ENCODE assay signal across 1 cellular context in the genomic region with DNA sequence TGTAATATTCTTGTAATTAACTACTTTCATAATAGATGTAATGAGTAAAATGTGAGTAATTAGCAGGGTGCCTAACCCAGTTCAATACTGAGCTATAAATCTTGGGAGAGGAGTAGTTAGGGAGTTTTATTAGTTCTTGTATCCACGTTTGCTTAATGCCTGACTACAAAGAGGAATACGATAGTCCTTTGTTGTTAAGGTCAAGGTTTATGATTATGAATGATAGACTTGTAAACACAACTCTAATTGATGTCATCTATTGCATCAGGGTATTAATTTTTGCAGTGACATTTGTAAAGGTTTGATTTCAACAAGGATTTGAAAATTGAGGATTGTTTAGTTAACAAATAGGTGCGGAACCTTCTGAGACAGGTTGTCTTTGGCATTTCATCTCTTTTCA.
TF ChIP-seq lines count a peak whose summit lies in the region.

No MANE protein-coding gene starts in this region.

TF ChIP-seq in HEK293, 187 proteins besides CTCF, POLR2A, EP300 and RAD21 (continued from another document):
- TF ChIP-seq, protein P1, sequence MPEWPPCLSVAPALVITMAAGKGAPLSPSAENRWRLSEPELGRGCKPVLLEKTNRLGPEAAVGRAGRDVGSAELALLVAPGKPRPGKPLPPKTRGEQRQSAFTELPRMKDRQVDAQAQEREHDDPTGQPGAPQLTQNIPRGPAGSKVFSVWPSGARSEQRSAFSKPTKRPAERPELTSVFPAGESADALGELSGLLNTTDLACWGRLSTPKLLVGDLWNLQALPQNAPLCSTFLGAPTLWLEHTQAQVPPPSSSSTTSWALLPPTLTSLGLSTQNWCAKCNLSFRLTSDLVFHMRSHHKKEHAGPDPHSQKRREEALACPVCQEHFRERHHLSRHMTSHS (tag by site-specific recombination; IDR thresholded peaks at IDR 0.05) = peak; percentile 61; the same call in 1 of the 2 replicates
- TF ChIP-seq SCRT1 (tag by site-specific recombination; IDR thresholded peaks at IDR 0.05; ENCODE audit: borderline replicate concordance) (no peak), ZNF837 (tag by site-specific recombination; IDR thresholded peaks at IDR 0.05) (no peak), ZNF768 (tag by site-specific recombination; IDR thresholded peaks at IDR 0.05) (no peak), ZNF114 (tag by site-specific recombination; IDR thresholded peaks at IDR 0.05) (no peak), FEZF1 (tag by site-specific recombination; IDR thresholded peaks at IDR 0.05) (peak; percentile 67), SP7 (tag by site-specific recombination; IDR thresholded peaks at IDR 0.05) (peak; percentile 59; the same call in 1 of the 2 replicates), ZNF416 (tag by site-specific recombination; IDR thresholded peaks at IDR 0.05) (no peak), ZNF791 (tag by site-specific recombination; IDR thresholded peaks at IDR 0.05) (no peak), GLI2 (tag by site-specific recombination; IDR thresholded peaks at IDR 0.05; ENCODE audit: borderline replicate concordance, low read depth) (no peak), ZNF155 (tag by site-specific recombination; IDR thresholded peaks at IDR 0.05) (no peak), ZNF202 (tag by site-specific recombination; IDR thresholded peaks at IDR 0.05; ENCODE audit: borderline replicate concordance) (no peak), ZBTB8A (tag by site-specific recombination; IDR thresholded peaks at IDR 0.05) (peak; percentile 36; the same call in 1 of the 2 replicates), ZBTB17 (tag by site-specific recombination; IDR thresholded peaks at IDR 0.05) (peak; percentile 35; the same call in 1 of the 2 replicates), ZNF266 (tag by site-specific recombination; IDR thresholded peaks at IDR 0.05; ENCODE audit: low read depth) (no peak), ZNF214 (tag by site-specific recombination; IDR thresholded peaks at IDR 0.05; ENCODE audit: borderline replicate concordance) (no peak), ZNF626 (tag by site-specific recombination; IDR thresholded peaks at IDR 0.05) (no peak), ZNF473 (tag by site-specific recombination; IDR thresholded peaks at IDR 0.05) (no peak), ZFHX2 (tag by site-specific recombination; conservative IDR thresholded peaks at IDR 0.05) (no peak), ZNF558 (tag by site-specific recombination; IDR thresholded peaks at IDR 0.05) (0 out of 2 replicates have a peak, but pooled peaks have one; percentile 31), ZNF211 (tag by site-specific recombination; IDR thresholded peaks at IDR 0.05; ENCODE audit: low read depth) (no peak), ZBTB1 (tag by site-specific recombination; IDR thresholded peaks at IDR 0.05) (no peak), ZNF521 (tag by site-specific recombination; IDR thresholded peaks at IDR 0.05) (no peak), WT1 (tag by site-specific recombination; IDR thresholded peaks at IDR 0.05) (peak; percentile 92), ZNF324 (tag by site-specific recombination; IDR thresholded peaks at IDR 0.05) (no peak), ZNF366 (tag by site-specific recombination; conservative IDR thresholded peaks at IDR 0.05) (peak; percentile 67), KLF16 (tag by site-specific recombination; IDR thresholded peaks at IDR 0.05) (0 out of 2 replicates have a peak, but pooled peaks have one; percentile 20), ZNF248 (tag by site-specific recombination; IDR thresholded peaks at IDR 0.05) (no peak), ZNF37A (tag by site-specific recombination; IDR thresholded peaks at IDR 0.05) (no peak), ZNF112 (tag by site-specific recombination; IDR thresholded peaks at IDR 0.05) (no peak), ZNF843 (tag by site-specific recombination; IDR thresholded peaks at IDR 0.05) (peak; percentile 74), ZNF404 (tag by site-specific recombination; IDR thresholded peaks at IDR 0.05) (no peak), ZNF132 (tag by site-specific recombination; IDR thresholded peaks at IDR 0.05; ENCODE audit: borderline replicate concordance) (no peak), SP2 (tag by site-specific recombination; IDR thresholded peaks at IDR 0.05) (no peak), TRIM28 (IDR thresholded peaks at IDR 0.05; ENCODE audit: borderline replicate concordance, low read length) (no peak), KLF1 (tag by site-specific recombination; IDR thresholded peaks at IDR 0.05) (no peak), ZNF658 (tag by site-specific recombination; IDR thresholded peaks at IDR 0.05) (no peak), ZNF664 (tag by site-specific recombination; IDR thresholded peaks at IDR 0.05) (no peak), GLIS1 (tag by site-specific recombination; IDR thresholded peaks at IDR 0.05) (no peak), REPIN1 (tag by site-specific recombination; IDR thresholded peaks at IDR 0.05; ENCODE audit: low read depth) (no peak), OSR2 (tag by site-specific recombination; IDR thresholded peaks at IDR 0.05) (peak; percentile 84; the same call in 1 of the 2 replicates), ZNF433 (tag by site-specific recombination; IDR thresholded peaks at IDR 0.05; ENCODE audit: low read depth) (no peak)
- TF ChIP-seq, protein P2, sequence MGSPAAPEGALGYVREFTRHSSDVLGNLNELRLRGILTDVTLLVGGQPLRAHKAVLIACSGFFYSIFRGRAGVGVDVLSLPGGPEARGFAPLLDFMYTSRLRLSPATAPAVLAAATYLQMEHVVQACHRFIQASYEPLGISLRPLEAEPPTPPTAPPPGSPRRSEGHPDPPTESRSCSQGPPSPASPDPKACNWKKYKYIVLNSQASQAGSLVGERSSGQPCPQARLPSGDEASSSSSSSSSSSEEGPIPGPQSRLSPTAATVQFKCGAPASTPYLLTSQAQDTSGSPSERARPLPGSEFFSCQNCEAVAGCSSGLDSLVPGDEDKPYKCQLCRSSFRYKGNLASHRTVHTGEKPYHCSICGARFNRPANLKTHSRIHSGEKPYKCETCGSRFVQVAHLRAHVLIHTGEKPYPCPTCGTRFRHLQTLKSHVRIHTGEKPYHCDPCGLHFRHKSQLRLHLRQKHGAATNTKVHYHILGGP (tag by site-specific recombination; IDR thresholded peaks at IDR 0.05) = peak; percentile 74; the same call in 1 of the 2 replicates
- TF ChIP-seq, protein P3, sequence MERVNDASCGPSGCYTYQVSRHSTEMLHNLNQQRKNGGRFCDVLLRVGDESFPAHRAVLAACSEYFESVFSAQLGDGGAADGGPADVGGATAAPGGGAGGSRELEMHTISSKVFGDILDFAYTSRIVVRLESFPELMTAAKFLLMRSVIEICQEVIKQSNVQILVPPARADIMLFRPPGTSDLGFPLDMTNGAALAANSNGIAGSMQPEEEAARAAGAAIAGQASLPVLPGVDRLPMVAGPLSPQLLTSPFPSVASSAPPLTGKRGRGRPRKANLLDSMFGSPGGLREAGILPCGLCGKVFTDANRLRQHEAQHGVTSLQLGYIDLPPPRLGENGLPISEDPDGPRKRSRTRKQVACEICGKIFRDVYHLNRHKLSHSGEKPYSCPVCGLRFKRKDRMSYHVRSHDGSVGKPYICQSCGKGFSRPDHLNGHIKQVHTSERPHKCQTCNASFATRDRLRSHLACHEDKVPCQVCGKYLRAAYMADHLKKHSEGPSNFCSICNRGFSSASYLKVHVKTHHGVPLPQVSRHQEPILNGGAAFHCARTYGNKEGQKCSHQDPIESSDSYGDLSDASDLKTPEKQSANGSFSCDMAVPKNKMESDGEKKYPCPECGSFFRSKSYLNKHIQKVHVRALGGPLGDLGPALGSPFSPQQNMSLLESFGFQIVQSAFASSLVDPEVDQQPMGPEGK (tag by site-specific recombination; IDR thresholded peaks at IDR 0.05) = no peak
- TF ChIP-seq, protein P4, sequence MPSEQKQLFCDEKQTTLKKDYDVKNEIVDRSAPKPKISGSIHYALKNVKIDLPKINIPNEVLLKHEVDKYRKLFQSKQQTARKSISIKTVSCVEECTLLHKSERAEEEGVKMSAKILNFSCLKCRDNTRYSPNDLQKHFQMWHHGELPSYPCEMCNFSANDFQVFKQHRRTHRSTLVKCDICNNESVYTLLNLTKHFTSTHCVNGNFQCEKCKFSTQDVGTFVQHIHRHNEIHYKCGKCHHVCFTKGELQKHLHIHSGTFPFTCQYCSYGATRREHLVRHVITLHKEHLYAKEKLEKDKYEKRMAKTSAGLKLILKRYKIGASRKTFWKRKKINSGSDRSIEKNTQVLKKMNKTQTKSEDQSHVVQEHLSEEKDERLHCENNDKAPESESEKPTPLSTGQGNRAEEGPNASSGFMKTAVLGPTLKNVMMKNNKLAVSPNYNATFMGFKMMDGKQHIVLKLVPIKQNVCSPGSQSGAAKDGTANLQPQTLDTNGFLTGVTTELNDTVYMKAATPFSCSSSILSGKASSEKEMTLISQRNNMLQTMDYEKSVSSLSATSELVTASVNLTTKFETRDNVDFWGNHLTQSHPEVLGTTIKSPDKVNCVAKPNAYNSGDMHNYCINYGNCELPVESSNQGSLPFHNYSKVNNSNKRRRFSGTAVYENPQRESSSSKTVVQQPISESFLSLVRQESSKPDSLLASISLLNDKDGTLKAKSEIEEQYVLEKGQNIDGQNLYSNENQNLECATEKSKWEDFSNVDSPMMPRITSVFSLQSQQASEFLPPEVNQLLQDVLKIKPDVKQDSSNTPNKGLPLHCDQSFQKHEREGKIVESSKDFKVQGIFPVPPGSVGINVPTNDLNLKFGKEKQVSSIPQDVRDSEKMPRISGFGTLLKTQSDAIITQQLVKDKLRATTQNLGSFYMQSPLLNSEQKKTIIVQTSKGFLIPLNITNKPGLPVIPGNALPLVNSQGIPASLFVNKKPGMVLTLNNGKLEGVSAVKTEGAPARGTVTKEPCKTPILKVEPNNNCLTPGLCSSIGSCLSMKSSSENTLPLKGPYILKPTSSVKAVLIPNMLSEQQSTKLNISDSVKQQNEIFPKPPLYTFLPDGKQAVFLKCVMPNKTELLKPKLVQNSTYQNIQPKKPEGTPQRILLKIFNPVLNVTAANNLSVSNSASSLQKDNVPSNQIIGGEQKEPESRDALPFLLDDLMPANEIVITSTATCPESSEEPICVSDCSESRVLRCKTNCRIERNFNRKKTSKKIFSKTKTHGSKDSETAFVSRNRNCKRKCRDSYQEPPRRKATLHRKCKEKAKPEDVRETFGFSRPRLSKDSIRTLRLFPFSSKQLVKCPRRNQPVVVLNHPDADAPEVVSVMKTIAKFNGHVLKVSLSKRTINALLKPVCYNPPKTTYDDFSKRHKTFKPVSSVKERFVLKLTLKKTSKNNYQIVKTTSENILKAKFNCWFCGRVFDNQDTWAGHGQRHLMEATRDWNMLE (tag by site-specific recombination; conservative IDR thresholded peaks at IDR 0.05; ENCODE audit: low read depth) = no peak
- TF ChIP-seq, protein P5, sequence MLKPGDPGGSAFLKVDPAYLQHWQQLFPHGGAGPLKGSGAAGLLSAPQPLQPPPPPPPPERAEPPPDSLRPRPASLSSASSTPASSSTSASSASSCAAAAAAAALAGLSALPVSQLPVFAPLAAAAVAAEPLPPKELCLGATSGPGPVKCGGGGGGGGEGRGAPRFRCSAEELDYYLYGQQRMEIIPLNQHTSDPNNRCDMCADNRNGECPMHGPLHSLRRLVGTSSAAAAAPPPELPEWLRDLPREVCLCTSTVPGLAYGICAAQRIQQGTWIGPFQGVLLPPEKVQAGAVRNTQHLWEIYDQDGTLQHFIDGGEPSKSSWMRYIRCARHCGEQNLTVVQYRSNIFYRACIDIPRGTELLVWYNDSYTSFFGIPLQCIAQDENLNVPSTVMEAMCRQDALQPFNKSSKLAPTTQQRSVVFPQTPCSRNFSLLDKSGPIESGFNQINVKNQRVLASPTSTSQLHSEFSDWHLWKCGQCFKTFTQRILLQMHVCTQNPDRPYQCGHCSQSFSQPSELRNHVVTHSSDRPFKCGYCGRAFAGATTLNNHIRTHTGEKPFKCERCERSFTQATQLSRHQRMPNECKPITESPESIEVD (tag by site-specific recombination; IDR thresholded peaks at IDR 0.05) = peak; percentile 69
- TF ChIP-seq, protein P6, sequence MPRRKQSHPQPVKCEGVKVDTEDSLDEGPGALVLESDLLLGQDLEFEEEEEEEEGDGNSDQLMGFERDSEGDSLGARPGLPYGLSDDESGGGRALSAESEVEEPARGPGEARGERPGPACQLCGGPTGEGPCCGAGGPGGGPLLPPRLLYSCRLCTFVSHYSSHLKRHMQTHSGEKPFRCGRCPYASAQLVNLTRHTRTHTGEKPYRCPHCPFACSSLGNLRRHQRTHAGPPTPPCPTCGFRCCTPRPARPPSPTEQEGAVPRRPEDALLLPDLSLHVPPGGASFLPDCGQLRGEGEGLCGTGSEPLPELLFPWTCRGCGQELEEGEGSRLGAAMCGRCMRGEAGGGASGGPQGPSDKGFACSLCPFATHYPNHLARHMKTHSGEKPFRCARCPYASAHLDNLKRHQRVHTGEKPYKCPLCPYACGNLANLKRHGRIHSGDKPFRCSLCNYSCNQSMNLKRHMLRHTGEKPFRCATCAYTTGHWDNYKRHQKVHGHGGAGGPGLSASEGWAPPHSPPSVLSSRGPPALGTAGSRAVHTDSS (tag by site-specific recombination; IDR thresholded peaks at IDR 0.05) = no peak
- TF ChIP-seq, protein P7, sequence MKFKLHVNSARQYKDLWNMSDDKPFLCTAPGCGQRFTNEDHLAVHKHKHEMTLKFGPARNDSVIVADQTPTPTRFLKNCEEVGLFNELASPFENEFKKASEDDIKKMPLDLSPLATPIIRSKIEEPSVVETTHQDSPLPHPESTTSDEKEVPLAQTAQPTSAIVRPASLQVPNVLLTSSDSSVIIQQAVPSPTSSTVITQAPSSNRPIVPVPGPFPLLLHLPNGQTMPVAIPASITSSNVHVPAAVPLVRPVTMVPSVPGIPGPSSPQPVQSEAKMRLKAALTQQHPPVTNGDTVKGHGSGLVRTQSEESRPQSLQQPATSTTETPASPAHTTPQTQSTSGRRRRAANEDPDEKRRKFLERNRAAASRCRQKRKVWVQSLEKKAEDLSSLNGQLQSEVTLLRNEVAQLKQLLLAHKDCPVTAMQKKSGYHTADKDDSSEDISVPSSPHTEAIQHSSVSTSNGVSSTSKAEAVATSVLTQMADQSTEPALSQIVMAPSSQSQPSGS (tag by site-specific recombination; IDR thresholded peaks at IDR 0.05; ENCODE audit: low read depth) = peak; percentile 71
- TF ChIP-seq, protein P8, sequence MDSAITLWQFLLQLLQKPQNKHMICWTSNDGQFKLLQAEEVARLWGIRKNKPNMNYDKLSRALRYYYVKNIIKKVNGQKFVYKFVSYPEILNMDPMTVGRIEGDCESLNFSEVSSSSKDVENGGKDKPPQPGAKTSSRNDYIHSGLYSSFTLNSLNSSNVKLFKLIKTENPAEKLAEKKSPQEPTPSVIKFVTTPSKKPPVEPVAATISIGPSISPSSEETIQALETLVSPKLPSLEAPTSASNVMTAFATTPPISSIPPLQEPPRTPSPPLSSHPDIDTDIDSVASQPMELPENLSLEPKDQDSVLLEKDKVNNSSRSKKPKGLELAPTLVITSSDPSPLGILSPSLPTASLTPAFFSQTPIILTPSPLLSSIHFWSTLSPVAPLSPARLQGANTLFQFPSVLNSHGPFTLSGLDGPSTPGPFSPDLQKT (IDR thresholded peaks at IDR 0.05; ENCODE audit: borderline replicate concordance, low read depth, low read length) = no peak
- TF ChIP-seq, protein P9, sequence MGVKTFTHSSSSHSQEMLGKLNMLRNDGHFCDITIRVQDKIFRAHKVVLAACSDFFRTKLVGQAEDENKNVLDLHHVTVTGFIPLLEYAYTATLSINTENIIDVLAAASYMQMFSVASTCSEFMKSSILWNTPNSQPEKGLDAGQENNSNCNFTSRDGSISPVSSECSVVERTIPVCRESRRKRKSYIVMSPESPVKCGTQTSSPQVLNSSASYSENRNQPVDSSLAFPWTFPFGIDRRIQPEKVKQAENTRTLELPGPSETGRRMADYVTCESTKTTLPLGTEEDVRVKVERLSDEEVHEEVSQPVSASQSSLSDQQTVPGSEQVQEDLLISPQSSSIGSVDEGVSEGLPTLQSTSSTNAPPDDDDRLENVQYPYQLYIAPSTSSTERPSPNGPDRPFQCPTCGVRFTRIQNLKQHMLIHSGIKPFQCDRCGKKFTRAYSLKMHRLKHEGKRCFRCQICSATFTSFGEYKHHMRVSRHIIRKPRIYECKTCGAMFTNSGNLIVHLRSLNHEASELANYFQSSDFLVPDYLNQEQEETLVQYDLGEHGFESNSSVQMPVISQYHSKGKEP (tag by site-specific recombination; IDR thresholded peaks at IDR 0.05) = no peak
TF ChIP-seq in HEK293: peak in this region for 19.
